15 cellular contexts compared by ENCODE assay signal in genomic region chr16:11359370-11359769, GRCh38. TPM values are rescaled to one million over a fixed set of nuclear protein-coding genes. Genes with fewer than 3 reads are reported as not detected.
DNase-seq lines count a peak whose midpoint lies in the region; ATAC-seq, FAIRE-seq and TF ChIP-seq lines count a peak whose summit lies in the region.
"Had no signal": no experiment of that assay in that cellular context is flagged by ENCODE, and none has a peak within 500 bp of the region (broad histone marks: within the 10 kb centered on the region; RNA-seq: fewer than 3 reads in every experiment).

No MANE protein-coding gene starts in this region.

- 48% methylated on average over 5 of the region's 5 CpGs for WGBS in K562 (ENCODE audit: insufficient coverage, low coverage, missing lambda C conversion rate)

- peaks cover 12 to 49% of the 10 kb centered on the region in 2 experiments; a peak in 4 of 5 replicates for H3K4me1 ChIP-seq in K562 (replicated peaks in 1 of 2; ENCODE audit: control insufficient read depth in 2 of 2, insufficient read depth in 2 of 2, low read length in 2 of 2)
- peaks cover 34% of the 10 kb centered on the region for H3K4me1 ChIP-seq in keratinocyte (ENCODE audit: control insufficient read depth, extremely low read depth, insufficient read depth, low read length)
- peaks cover 60% of the 10 kb centered on the region for H3K4me1 ChIP-seq in left ventricle myocardium inferior
- H3K4me1 ChIP-seq in mucosa of descending colon (ENCODE audit: low read depth), result peaks cover 6% of the 10 kb centered on the region

- no peak for DNase-seq in natural killer cell treated with Interleukin-12 subunit alpha and Interleukin-12 subunit beta and Interleukin-15 and Interleukin-18, amount 100 ng/mL, for 72 hours (ENCODE audit: low spot score)
- no peak for DNase-seq in natural killer cell
- no peak for DNase-seq in K562 (ENCODE audit: extremely low read depth in 1 of 4, low spot score in 3 of 4)
- peak; percentile 66 for DNase-seq in keratinocyte (ENCODE audit: low read depth, low spot score)
- no peak for DNase-seq in left ventricle myocardium inferior
- DNase-seq in mucosa of descending colon, result no peak
- DNase-seq in stimulated activated CD4-positive, alpha-beta T cell treated with anti-CD3 and anti-CD28 coated beads, Interleukin-2, amount 100 ng/mL, for 48 hours, result no peak
- no peak for DNase-seq in stimulated activated naive CD4-positive, alpha-beta T cell (lab: John Stamatoyannopoulos, UW)
- DNase-seq: activated CD4-positive, alpha-beta memory T cell treated with anti-CD3 and anti-CD28 coated beads for 36 hours; erythroblast; left colon; NCI-H446 had no signal

- peaks cover 23 to 30% of the 10 kb centered on the region in 2 donors for H3K27me3 Mint-ChIP-seq in natural killer cell treated with Interleukin-12 subunit alpha and Interleukin-12 subunit beta and Interleukin-15 and Interleukin-18, amount 100 ng/mL, for 72 hours
- peaks cover 71 to 77% of the 10 kb centered on the region in 2 donors for H3K27me3 Mint-ChIP-seq in natural killer cell (ENCODE audit: low read depth in 2 of 2)

- CTCF ChIA-PET in K562 (lab: Yijun Ruan, JAX; ENCODE audit: low intra/inter-chr PET ratio), result no interaction called here

- H3K9ac ChIP-seq in K562 (ENCODE audit: insufficient read depth in 1 of 2, low read depth in 2 of 2, low read length in 2 of 2), result no peak overlapping the region
- no peak overlapping the region for H3K9ac ChIP-seq in keratinocyte (ENCODE audit: control insufficient read depth, extremely low read depth, insufficient read depth, low read length)
- H3K9ac ChIP-seq: KMS-11 had no signal

- TF ChIP-seq RAD21 in K562 (CRISPR knock-in tag; conservative IDR thresholded peaks at IDR 0.05 in 1 of 2, IDR thresholded peaks at IDR 0.05 in 1 of 2), result no peak

- peaks cover 67 to 68% of the 10 kb centered on the region in 2 donors for H3K4me1 Mint-ChIP-seq in natural killer cell treated with Interleukin-12 subunit alpha and Interleukin-12 subunit beta and Interleukin-15 and Interleukin-18, amount 100 ng/mL, for 72 hours (ENCODE audit: low read depth in 2 of 2)
- H3K4me1 Mint-ChIP-seq in natural killer cell, result peaks cover 45 to 47% of the 10 kb centered on the region in 2 donors

- peak overlapping the region; percentile 34; the same call in 1 of the 2 replicates for H2AFZ ChIP-seq in K562 (ENCODE audit: low read depth, low read length)
- no peak overlapping the region for H2AFZ ChIP-seq in keratinocyte (ENCODE audit: control insufficient read depth, low read length)

- no peak for TF ChIP-seq POLR2A in K562 (conservative IDR thresholded peaks at IDR 0.05)

- no peak for ATAC-seq in natural killer cell treated with Interleukin-12 subunit alpha and Interleukin-12 subunit beta and Interleukin-15 and Interleukin-18, amount 100 ng/mL, for 72 hours
- ATAC-seq in natural killer cell (no peak), K562 (no peak), mucosa of descending colon (no peak)
- ATAC-seq: A549, left colon, SK-N-SH treated with all-trans-retinoic acid at 6 μM for 48 hours had no signal

- intact Hi-C loops in natural killer cell (cut with micrococcal nuclease), result no loop called here
- intact Hi-C loops in K562 (cut with micrococcal nuclease), result no loop called here
- intact Hi-C loops in left ventricle myocardium inferior (cut with micrococcal nuclease), result loop anchor here (10.0 kb wide), 2 partner anchors 105 to 385 kb away; partner anchors contain the start of gene SOCS1
- intact Hi-C loops in mucosa of descending colon (cut with DNase I, micrococcal nuclease), result loop anchor here (5.0 to 10.0 kb wide), 2 partner anchors 95 to 392 kb away; partner anchors contain the start of gene TNP2 (in 1 of the 2)

- H3K4me3 Mint-ChIP-seq in natural killer cell treated with Interleukin-12 subunit alpha and Interleukin-12 subunit beta and Interleukin-15 and Interleukin-18, amount 100 ng/mL, for 72 hours, result peak overlapping the region; percentile 15
- no peak overlapping the region for H3K4me3 Mint-ChIP-seq in natural killer cell
- H3K4me3 Mint-ChIP-seq: activated CD4-positive, alpha-beta memory T cell treated with anti-CD3 and anti-CD28 coated beads for 36 hours had no signal

- H3K36me3 ChIP-seq in K562 (ENCODE audit: control insufficient read depth, insufficient read depth, low read length) (no peaks in the 10 kb centered on the region), keratinocyte (ENCODE audit: control insufficient read depth in 2 of 2, extremely low read depth in 1 of 2, insufficient read depth in 2 of 2, low read length in 2 of 2) (no peaks in the 10 kb centered on the region), left ventricle myocardium inferior (no peaks in the 10 kb centered on the region), mucosa of descending colon (ENCODE audit: low read depth) (no peaks in the 10 kb centered on the region)

- BruUV-seq in K562 (replicated peaks; lab: Mats Ljungman, UMichigan), result no TSS peak

- H3K79me2 ChIP-seq in K562 (ENCODE audit: control insufficient read depth, insufficient read depth, low read length), result no peaks in the 10 kb centered on the region
- no peaks in the 10 kb centered on the region for H3K79me2 ChIP-seq in keratinocyte (ENCODE audit: control insufficient read depth, insufficient read depth, low read length)

- TF ChIP-seq CTCF in natural killer cell (IDR thresholded peaks at IDR 0.05) (no peak), K562 (IDR thresholded peaks at IDR 0.05 in 2 of 3, conservative IDR thresholded peaks at IDR 0.05 in 1 of 3; ENCODE audit: insufficient read depth in 2 of 3, low read depth in 1 of 3, low read length in 3 of 3) (no peak), keratinocyte (optimal IDR thresholded peaks at IDR 0.05 in 1 of 3, IDR thresholded peaks at IDR 0.05 in 1 of 3, conservative IDR thresholded peaks at IDR 0.05 in 1 of 3; ENCODE audit: extremely low read depth in 1 of 3, insufficient read depth in 2 of 3, low read length in 3 of 3) (no peak), left ventricle myocardium inferior (IDR thresholded peaks at IDR 0.05; ENCODE audit: borderline replicate concordance) (no peak), mucosa of descending colon (IDR thresholded peaks at IDR 0.05) (no peak)

- H4K20me1 ChIP-seq in K562 (replicated peaks; ENCODE audit: control insufficient read depth, insufficient read depth, low read length) (no peaks in the 10 kb centered on the region), keratinocyte (ENCODE audit: control insufficient read depth, extremely low read depth, insufficient read depth, low read length) (no peaks in the 10 kb centered on the region)

- H3K9me3 Mint-ChIP-seq in natural killer cell treated with Interleukin-12 subunit alpha and Interleukin-12 subunit beta and Interleukin-15 and Interleukin-18, amount 100 ng/mL, for 72 hours, result no peaks in the 10 kb centered on the region
- H3K9me3 Mint-ChIP-seq in natural killer cell, result no peaks in the 10 kb centered on the region
- H3K9me3 Mint-ChIP-seq: activated CD4-positive, alpha-beta memory T cell treated with anti-CD3 and anti-CD28 coated beads for 36 hours had no signal

- no peaks in the 10 kb centered on the region for H3K27me3 ChIP-seq in K562 (ENCODE audit: control insufficient read depth in 2 of 2, insufficient read depth in 2 of 2, low read length in 2 of 2)
- no peaks in the 10 kb centered on the region for H3K27me3 ChIP-seq in keratinocyte (ENCODE audit: control insufficient read depth, extremely low read depth, insufficient read depth, low read length)
- no peaks in the 10 kb centered on the region for H3K27me3 ChIP-seq in left ventricle myocardium inferior (ENCODE audit: low read depth)

- no peak overlapping the region for H3K4me3 ChIP-seq in K562
- H3K4me3 ChIP-seq in keratinocyte (ENCODE audit: control insufficient read depth in 2 of 3, extremely low read depth in 1 of 3, insufficient read depth in 2 of 3, low read depth in 1 of 3, low read length in 3 of 3), result no peak overlapping the region
- no peak overlapping the region for H3K4me3 ChIP-seq in left ventricle myocardium inferior
- H3K4me3 ChIP-seq in mucosa of descending colon, result no peak overlapping the region
- H3K4me3 ChIP-seq: A549 had no signal

- dilution Hi-C loops in keratinocyte (cut with MboI; ENCODE audit: extremely low pct_ligation_motif_present, low sequenced_read_pairs), result loop anchor here (10.0 kb wide), 1 partner anchor 155 kb away; no protein-coding TSS in a partner anchor

- in situ Hi-C loops in K562 (cut with MboI), result no loop called here

- peaks cover 6% of the 10 kb centered on the region for H3K36me3 Mint-ChIP-seq in natural killer cell treated with Interleukin-12 subunit alpha and Interleukin-12 subunit beta and Interleukin-15 and Interleukin-18, amount 100 ng/mL, for 72 hours
- no peaks in the 10 kb centered on the region for H3K36me3 Mint-ChIP-seq in natural killer cell

- TF ChIP-seq EP300 in K562 (IDR thresholded peaks at IDR 0.05; ENCODE audit: low read length), result no peak

- FAIRE-seq in K562 (lab: Jason Lieb, UNC) (no peak), keratinocyte (lab: Jason Lieb, UNC) (peak; percentile 65)
- FAIRE-seq: A549 had no signal

- POLR2A ChIA-PET in K562 (lab: Yijun Ruan, JAX), result interaction anchor here (0.6 to 1.4 kb wide), 3 partner anchors 11 to 104 kb away, joined by 4 to 5 read pairs (median 4); partner anchors contain the start of gene SOCS1

- no peaks in the 10 kb centered on the region for H3K9me1 ChIP-seq in K562 (ENCODE audit: control insufficient read depth, insufficient read depth, low read length)
- H3K9me1 ChIP-seq in keratinocyte (ENCODE audit: control insufficient read depth, extremely low read depth, insufficient read depth, low read length), result no peaks in the 10 kb centered on the region

- H3K9me3 ChIP-seq in K562 (replicated peaks; ENCODE audit: control insufficient read depth, insufficient read depth, low read depth, low read length), result no peaks in the 10 kb centered on the region
- H3K9me3 ChIP-seq in keratinocyte (ENCODE audit: control insufficient read depth, low read depth, low read length), result no peaks in the 10 kb centered on the region
- no peaks in the 10 kb centered on the region for H3K9me3 ChIP-seq in left ventricle myocardium inferior (replicated peaks)
- H3K9me3 ChIP-seq in mucosa of descending colon, result no peaks in the 10 kb centered on the region
- H3K9me3 ChIP-seq: A549 had no signal

- no peak overlapping the region for H3K27ac Mint-ChIP-seq in natural killer cell treated with Interleukin-12 subunit alpha and Interleukin-12 subunit beta and Interleukin-15 and Interleukin-18, amount 100 ng/mL, for 72 hours
- H3K27ac Mint-ChIP-seq in natural killer cell, result no peak overlapping the region
- H3K27ac Mint-ChIP-seq: activated CD4-positive, alpha-beta memory T cell treated with anti-CD3 and anti-CD28 coated beads for 36 hours had no signal

- H3K4me2 ChIP-seq in K562 (ENCODE audit: insufficient read depth, low read length) (no peak overlapping the region), keratinocyte (ENCODE audit: control insufficient read depth, extremely low read depth, insufficient read depth, low read depth, low read length) (peak overlapping the region; percentile 35)
- H3K4me2 ChIP-seq: A549, KMS-11 had no signal

- H3K27ac ChIP-seq in K562 (ENCODE audit: extremely low read depth, low read depth, low read length), result no peak overlapping the region
- no peak overlapping the region for H3K27ac ChIP-seq in keratinocyte (ENCODE audit: control insufficient read depth, insufficient read depth, low read length)
- no peak overlapping the region for H3K27ac ChIP-seq in left ventricle myocardium inferior (replicated peaks)
- H3K27ac ChIP-seq: KMS-11 had no signal

RNA-seq across cellular contexts. Expression of gene RMI2, which starts 14.1 kb away (rescaled TPM):
- total RNA-seq in natural killer cell treated with Interleukin-12 subunit alpha and Interleukin-12 subunit beta and Interleukin-15 and Interleukin-18, amount 100 ng/mL, for 72 hours, result 10 to 100 TPM; 11.6 to 15.2 TPM
- 1 to 10 TPM in 1 of 3 donors, under 1 TPM in 2; 0.83 to 1.1 (median 0.93) TPM for total RNA-seq in natural killer cell
- 15.0 and 19.5 TPM in 2 replicates for total RNA-seq in K562 (2011; cell fraction: chromatin; rRNA removed; ENCODE audit: low replicate concordance)
- 8.7 and 9.6 TPM in 2 replicates for total RNA-seq in K562 (2011; cell fraction: nucleolus; rRNA removed)
- total RNA-seq in K562 (2011; cell fraction: nucleoplasm; rRNA removed), result 13.8 and 19.5 TPM in 2 replicates
- 23.2 and 35.2 TPM in 2 replicates for total RNA-seq in K562 (2014; rRNA removed)
- total RNA-seq in K562 (2014; rRNA removed; fragmentation: Illumina TruSeq; extraction: Trizol), result 32.6 and 39.9 TPM in 2 replicates
- 16.1 and 16.4 TPM in 2 replicates for total RNA-seq in K562 (2015; rRNA removed; fragmentation: Illumina TruSeq; extraction: Trizol)
- total RNA-seq in K562 (2021), result 33.7 and 38.8 TPM in 2 replicates
- 27.4 and 35.0 TPM in 2 replicates for polyA plus RNA-seq in K562 (2011; rRNA removed)
- polyA plus RNA-seq in K562 (2011; cell fraction: cytosol; rRNA removed), result 12.1 and 25.8 TPM in 2 replicates
- polyA plus RNA-seq in K562 (2011; cell fraction: nucleus; rRNA removed), result 9.6 and 15.0 TPM in 2 replicates
- polyA plus RNA-seq in K562 (2012), result 37.1 and 50.2 TPM in 2 replicates
- polyA plus RNA-seq in K562 (2014; fragmentation: Illumina TruSeq; extraction: Trizol), result 43.4 and 48.8 TPM in 2 replicates
- polyA plus RNA-seq in K562 (2014; fragmentation: Nextera tagmentation; extraction: Ambion mirVana), result 10 to 100 TPM in 1 of 2 experiments, 1 to 10 TPM in 1; 8.0 to 10.3 TPM
- 32.5 and 36.9 TPM in 2 replicates for polyA plus RNA-seq in K562 (2014; rRNA removed)
- 18.2 and 19.3 TPM in 2 replicates for polyA minus RNA-seq in K562 (2011; rRNA and poly(A)+ RNA removed)
- 7.6 and 8.6 TPM in 2 replicates for polyA minus RNA-seq in K562 (2011; cell fraction: cytosol; rRNA and poly(A)+ RNA removed)
- polyA minus RNA-seq in K562 (2011; cell fraction: nucleus; rRNA and poly(A)+ RNA removed), result 3.9 and 8.6 TPM in 2 replicates
- 2.7 to 6.8 TPM (median 5.4 TPM) in 3 replicates for polyA plus RNA-seq in keratinocyte
- 6.4 TPM for polyA plus RNA-seq in keratinocyte (2011; ENCODE audit: low read depth)
- polyA plus RNA-seq in keratinocyte (2011; cell fraction: cytosol; rRNA removed), result 3.8 and 7.7 TPM in 2 replicates
- polyA plus RNA-seq in keratinocyte (2011; cell fraction: nucleus; rRNA removed), result 3.1 and 3.7 TPM in 2 replicates
- polyA plus RNA-seq in keratinocyte (2012; ENCODE audit: low replicate concordance), result 4.5 and 9.0 TPM in 2 replicates
- polyA minus RNA-seq in keratinocyte, result 2.5 to 4.4 TPM (median 4.3 TPM) in 3 replicates
- polyA minus RNA-seq in keratinocyte (2011; cell fraction: cytosol; rRNA and poly(A)+ RNA removed), result 1.7 TPM
- 0.63 and 2.6 TPM in 2 replicates for polyA minus RNA-seq in keratinocyte (2011; cell fraction: nucleus; rRNA and poly(A)+ RNA removed)
- 0.60 TPM for total RNA-seq in left ventricle myocardium inferior
- 10 to 100 TPM in 1 of 3 donors, 1 to 10 TPM in 2; 2.1 to 12.1 (median 7.0) TPM for total RNA-seq in mucosa of descending colon

Comparison
In these comparisons a context has a peak if more than half of its experiments do, and no peak if none do; other contexts are left out.
1. intact Hi-C loops: an anchor here in left ventricle myocardium inferior (10.0 kb wide) and mucosa of descending colon (5.0 to 10.0 kb wide); none called in natural killer cell and K562.